13 cellular contexts compared by ENCODE assay signal in genomic region chr18:57728941-57729511, GRCh38.
DNase-seq lines count a peak whose midpoint lies in the region; ATAC-seq, FAIRE-seq and TF ChIP-seq lines count a peak whose summit lies in the region.
"Had no signal": no experiment of that assay in that cellular context is flagged by ENCODE, and none has a peak within 500 bp of the region (broad histone marks: within the 10 kb centered on the region; RNA-seq: fewer than 3 reads in every experiment).

No MANE protein-coding gene starts in this region.

- H3K4me2 ChIP-seq in A549 (0 out of 3 replicates have a peak overlapping the region, but pooled peaks have one; percentile 16), astrocyte (ENCODE audit: low read length) (peak overlapping the region; percentile 72)

- TF ChIP-seq POLR2A in A549 (IDR thresholded peaks at IDR 0.05; ENCODE audit: low read length) (no peak), GM12891 (IDR thresholded peaks at IDR 0.05; ENCODE audit: low read depth, low read length) (no peak)

- peaks cover 15% of the 10 kb centered on the region for H4K20me1 ChIP-seq in astrocyte (ENCODE audit: insufficient read depth, low read length)

- ATAC-seq in A549 (peak in 1 of 2 experiments; percentile 71; a peak in 3 of 6 replicates), left lung (peak; percentile 88), HG03432 (IDR thresholded peaks at IDR 0.05; ENCODE audit: unreplicated experiment) (no peak)

- H3K9me3 Mint-ChIP-seq in astrocyte (ENCODE audit: unreplicated experiment), result peaks cover 2% of the 10 kb centered on the region
- H3K9me3 Mint-ChIP-seq in activated naive CD4-positive, alpha-beta T cell treated with anti-CD3 and anti-CD28 coated beads, Interleukin-2, amount 10 ng/mL, durations not matched to agents 7 days and 5 days, result peaks cover 30% of the 10 kb centered on the region

- peaks cover 8% of the 10 kb centered on the region for H3K4me1 Mint-ChIP-seq in astrocyte (ENCODE audit: low read depth, unreplicated experiment)
- no peaks in the 10 kb centered on the region for H3K4me1 Mint-ChIP-seq in activated naive CD4-positive, alpha-beta T cell treated with anti-CD3 and anti-CD28 coated beads, Interleukin-2, amount 10 ng/mL, durations not matched to agents 7 days and 5 days

- in situ Hi-C loops in KBM-7 (cut with MboI; ENCODE audit: low pct_unique_long_range_greater_than_20kb, low sequenced_read_pairs), result no loop called here

- no peak overlapping the region for H3K9ac ChIP-seq in astrocyte (ENCODE audit: low read length)

- FAIRE-seq in A549 (lab: Jason Lieb, UNC) (no peak), astrocyte (lab: Jason Lieb, UNC) (no peak), GM12891 (lab: Jason Lieb, UNC) (no peak)

- no peak for TF ChIP-seq RAD21 in A549 (conservative IDR thresholded peaks at IDR 0.05 in 1 of 2, IDR thresholded peaks at IDR 0.05 in 1 of 2)

- H3K27me3 Mint-ChIP-seq in astrocyte (ENCODE audit: low read depth, unreplicated experiment), result no peaks in the 10 kb centered on the region
- H3K27me3 Mint-ChIP-seq in activated naive CD4-positive, alpha-beta T cell treated with anti-CD3 and anti-CD28 coated beads, Interleukin-2, amount 10 ng/mL, durations not matched to agents 7 days and 5 days, result no peaks in the 10 kb centered on the region

- H3K4me1 ChIP-seq in A549 (peaks cover 25% of the 10 kb centered on the region), astrocyte (ENCODE audit: insufficient read depth, low read length) (peaks cover 14% of the 10 kb centered on the region), left lung (peaks cover 0 to 22% of the 10 kb centered on the region in 2 donors)

- H3K36me3 ChIP-seq in astrocyte (ENCODE audit: insufficient read depth, low read length) (peaks cover 24% of the 10 kb centered on the region), left lung (peaks cover 0 to 15% of the 10 kb centered on the region in 2 donors)

- peaks cover 4% of the 10 kb centered on the region; the same call in 1 of the 3 replicates for H3K9me3 ChIP-seq in A549
- no peaks in the 10 kb centered on the region for H3K9me3 ChIP-seq in astrocyte (ENCODE audit: insufficient read depth, low read depth, low read length)
- peaks cover 0 to 4% of the 10 kb centered on the region in 2 donors for H3K9me3 ChIP-seq in left lung

- H2AFZ ChIP-seq in astrocyte (ENCODE audit: low read depth, low read length), result no peak overlapping the region

- no peak overlapping the region for H3K27ac Mint-ChIP-seq in astrocyte (ENCODE audit: unreplicated experiment)
- H3K27ac Mint-ChIP-seq in activated naive CD4-positive, alpha-beta T cell treated with anti-CD3 and anti-CD28 coated beads, Interleukin-2, amount 10 ng/mL, durations not matched to agents 7 days and 5 days, result no peak overlapping the region

- H3K4me3 ChIP-seq in A549 (no peak overlapping the region), astrocyte (ENCODE audit: insufficient read depth, low read depth, low read length) (no peak overlapping the region), left lung (no peak overlapping the region)

- peaks cover 51% of the 10 kb centered on the region for H3K79me2 ChIP-seq in astrocyte (ENCODE audit: insufficient read depth, low read length)

- 42% methylated on average over 11 of the region's 11 CpGs for WGBS in A549 (ENCODE audit: missing lambda C conversion rate)

- POLR2A ChIA-PET in A549 (lab: Yijun Ruan, JAX), result no interaction called here

- H3K27me3 ChIP-seq in astrocyte (ENCODE audit: insufficient read depth, low read length), result no peaks in the 10 kb centered on the region
- H3K27me3 ChIP-seq in left lung, result no peaks in the 10 kb centered on the region

- no peak for TF ChIP-seq CTCF in A549 (IDR thresholded peaks at IDR 0.05)
- TF ChIP-seq CTCF in astrocyte (IDR thresholded peaks at IDR 0.05; ENCODE audit: insufficient read depth, low read depth, low read length), result no peak
- no peak for TF ChIP-seq CTCF in left lung (IDR thresholded peaks at IDR 0.05)

- CTCF ChIA-PET in A549 (lab: Yijun Ruan, JAX), result interaction anchor here (0.7 to 1.6 kb wide), 2 partner anchors 84 to 503 kb away, joined by 3 read pairs; no protein-coding TSS in a partner anchor
- CTCF ChIA-PET in activated naive CD4-positive, alpha-beta T cell treated with anti-CD3 and anti-CD28 coated beads, Interleukin-2, amount 10 ng/mL, durations not matched to agents 7 days and 5 days (lab: Charles Lee), result no interaction called here

- H3K27ac ChIP-seq in A549, result peak overlapping the region in 1 of 2 experiments; percentile 67; a peak in 2 of 6 replicates
- no peak overlapping the region for H3K27ac ChIP-seq in astrocyte (ENCODE audit: low read depth, low read length)
- peak overlapping the region in 1 of 2 donors; percentile 53 for H3K27ac ChIP-seq in left lung
- H3K27ac ChIP-seq: VCaP had no signal

- intact Hi-C loops in left lung (cut with DNase I), result no loop called here

- H3K4me3 Mint-ChIP-seq in astrocyte (ENCODE audit: unreplicated experiment), result no peak overlapping the region
- H3K4me3 Mint-ChIP-seq in activated naive CD4-positive, alpha-beta T cell treated with anti-CD3 and anti-CD28 coated beads, Interleukin-2, amount 10 ng/mL, durations not matched to agents 7 days and 5 days, result no peak overlapping the region

- no peak for TF ChIP-seq EP300 in A549 (IDR thresholded peaks at IDR 0.05)

- peaks cover 9% of the 10 kb centered on the region for H3K36me3 Mint-ChIP-seq in astrocyte (ENCODE audit: low read depth, unreplicated experiment)
- H3K36me3 Mint-ChIP-seq in activated naive CD4-positive, alpha-beta T cell treated with anti-CD3 and anti-CD28 coated beads, Interleukin-2, amount 10 ng/mL, durations not matched to agents 7 days and 5 days, result peaks cover 1% of the 10 kb centered on the region

- DNase-seq in A549 (ENCODE audit: low read depth in 1 of 2, low spot score in 1 of 2) (peak in 1 of 2 experiments; percentile 48), KBM-7 (peak; percentile 21), astrocyte (ENCODE audit: low read depth) (no peak), left lung (no peak), iPS-NIHi11 (ENCODE audit: low spot score) (no peak), GM12891 (ENCODE audit: insufficient read length, low spot score) (no peak)
- no peak for DNase-seq in activated naive CD4-positive, alpha-beta T cell treated with anti-CD3 and anti-CD28 coated beads, Interleukin-2, amount 10 ng/mL, durations not matched to agents 7 days and 5 days
- DNase-seq: activated T-cell treated with anti-CD3 and anti-CD28 coated beads, Interleukin-2, amount 50 U/mL, for 1 hour; GDM1; NCI-H1092 treated with DMSO at 0.1 percent for 48 hours; posterior cingulate gyrus had no signal

TF ChIP-seq in A549, 52 proteins besides CTCF, POLR2A, EP300 and RAD21:
- TF ChIP-seq POLR2AphosphoS2 (conservative IDR thresholded peaks at IDR 0.05; ENCODE audit: low read length) (no peak), HEYL (CRISPR knock-in tag; IDR thresholded peaks at IDR 0.05) (no peak), FOSL2 (IDR thresholded peaks at IDR 0.05) (no peak), FOSL2 (CRISPR knock-in tag; IDR thresholded peaks at IDR 0.05) (peak; percentile 27; the same call in 1 of the 2 replicates)

TF ChIP-seq in GM12891, 5 proteins besides CTCF, POLR2A, EP300 and RAD21:
- TF ChIP-seq POU2F2 (IDR thresholded peaks at IDR 0.05; ENCODE audit: low read depth, low read length), result no peak
- TF ChIP-seq POLR2AphosphoS5 (IDR thresholded peaks at IDR 0.05; ENCODE audit: low read depth, low read length), result no peak
- no peak for TF ChIP-seq TAF1 (IDR thresholded peaks at IDR 0.05; ENCODE audit: low read depth, low read length)
- no peak for TF ChIP-seq PAX5 (IDR thresholded peaks at IDR 0.05; ENCODE audit: insufficient read depth, low read length, severe bottlenecking)
- TF ChIP-seq SPI1 (IDR thresholded peaks at IDR 0.05; ENCODE audit: low read depth, low read length), result no peak
